15 cellular contexts compared by ENCODE assay signal in genomic region chr12:3683670-3684069, GRCh38.
DNase-seq lines count a peak whose midpoint lies in the region; TF ChIP-seq lines count a peak whose summit lies in the region.
"Had no signal": no experiment of that assay in that cellular context is flagged by ENCODE, and none has a peak within 500 bp of the region (broad histone marks: within the 10 kb centered on the region; RNA-seq: fewer than 3 reads in every experiment).

No MANE protein-coding gene starts in this region.

- intact Hi-C loops in PC-9 (cut with micrococcal nuclease; ENCODE audit: unreplicated experiment) = no loop called here

- no peak overlapping the region for H3K9ac ChIP-seq in neural progenitor cell

- no peak overlapping the region for H3K4me3 Mint-ChIP-seq in neural progenitor cell

- no peak for TF ChIP-seq POLR2A in erythroblast (IDR thresholded peaks at IDR 0.05; ENCODE audit: low read length)

- CTCF ChIA-PET in PC-9 (lab: Charles Lee) = no interaction called here

- BruUV-seq in PC-9 (replicated peaks; lab: Mats Ljungman, UMichigan) = no TSS peak

- H3K4me3 ChIP-seq in neural progenitor cell = no peak overlapping the region
- no peak overlapping the region for H3K4me3 ChIP-seq in PC-9
- H3K4me3 ChIP-seq: adrenal gland, dorsolateral prefrontal cortex, right lobe of liver had no signal

- H3K9me3 Mint-ChIP-seq in neural progenitor cell = peaks cover 8% of the 10 kb centered on the region
- H3K9me3 Mint-ChIP-seq: naive B cell had no signal

- H3K79me2 ChIP-seq in neural progenitor cell (ENCODE audit: low read depth) (no peaks in the 10 kb centered on the region), PC-9 (ENCODE audit: low read depth) (no peaks in the 10 kb centered on the region)

- peak; percentile 2 for DNase-seq in DMS 273 (lab: John Stamatoyannopoulos, UW; ENCODE audit: unreplicated experiment)
- DNase-seq in DMS 273 treated with DMSO at 0.1 percent for 48 hours (lab: John Stamatoyannopoulos, UW) = no peak
- peak; percentile 21 for DNase-seq in M059J (ENCODE audit: low read depth)
- DNase-seq in erythroblast (lab: John Stamatoyannopoulos, UW) = peak; percentile 83 to 93
- DNase-seq in neural progenitor cell (ENCODE audit: low spot score) = no peak
- DNase-seq in SIG-M5 (lab: John Stamatoyannopoulos, UW) = no peak
- no peak for DNase-seq in PC-9
- DNase-seq in NCI-H510A treated with DMSO at 0.1 percent for 48 hours (lab: John Stamatoyannopoulos, UW) = no peak
- DNase-seq: adrenal gland, COR-L47, dorsolateral prefrontal cortex, naive B cell, NCI-H446 treated with DMSO at 0.1 percent for 48 hours, right lobe of liver had no signal

- no peaks in the 10 kb centered on the region for H3F3A ChIP-seq in neural progenitor cell (ENCODE audit: low read depth)
- no peaks in the 10 kb centered on the region for H3F3A ChIP-seq in PC-9 (ENCODE audit: insufficient read depth, low read depth)

- H3K9me3 ChIP-seq in neural progenitor cell (ENCODE audit: low read depth) (no peaks in the 10 kb centered on the region), PC-9 (ENCODE audit: insufficient read depth, low read depth) (no peaks in the 10 kb centered on the region)
- H3K9me3 ChIP-seq: adrenal gland, right lobe of liver had no signal

- no peaks in the 10 kb centered on the region for H4K20me1 ChIP-seq in neural progenitor cell (ENCODE audit: low read depth)
- no peaks in the 10 kb centered on the region for H4K20me1 ChIP-seq in PC-9 (ENCODE audit: insufficient read depth)

- H3K4me1 ChIP-seq in neural progenitor cell = peaks cover 3% of the 10 kb centered on the region
- H3K4me1 ChIP-seq in PC-9 (replicated peaks; ENCODE audit: insufficient read depth) = no peaks in the 10 kb centered on the region
- H3K4me1 ChIP-seq: adrenal gland had no signal

- no peaks in the 10 kb centered on the region for H3K27me3 ChIP-seq in neural progenitor cell
- peaks cover 73% of the 10 kb centered on the region for H3K27me3 ChIP-seq in PC-9 (ENCODE audit: insufficient read depth, low read depth)
- H3K27me3 ChIP-seq: adrenal gland, dorsolateral prefrontal cortex, right lobe of liver had no signal

- peak overlapping the region; percentile 4 for H3K27ac Mint-ChIP-seq in neural progenitor cell

- H3K4me2 ChIP-seq in neural progenitor cell = no peak overlapping the region
- no peak overlapping the region for H3K4me2 ChIP-seq in PC-9

- H3K36me3 Mint-ChIP-seq in neural progenitor cell = no peaks in the 10 kb centered on the region

- H3K36me3 ChIP-seq in neural progenitor cell (no peaks in the 10 kb centered on the region), PC-9 (ENCODE audit: low read depth) (no peaks in the 10 kb centered on the region)
- H3K36me3 ChIP-seq: adrenal gland, right lobe of liver had no signal

- H3K27me3 Mint-ChIP-seq in neural progenitor cell (ENCODE audit: insufficient read depth, low read depth) = peaks cover 2% of the 10 kb centered on the region
- H3K27me3 Mint-ChIP-seq: naive B cell had no signal

- H2AFZ ChIP-seq in neural progenitor cell (replicated peaks) (no peak overlapping the region), PC-9 (no peak overlapping the region)

- TF ChIP-seq CTCF in neural progenitor cell (IDR thresholded peaks at IDR 0.05) (no peak), PC-9 (conservative IDR thresholded peaks at IDR 0.05) (no peak)

- H3K27ac ChIP-seq in neural progenitor cell = no peak overlapping the region
- no peak overlapping the region for H3K27ac ChIP-seq in PC-9
- H3K27ac ChIP-seq: 22Rv1, adrenal gland, dorsolateral prefrontal cortex, right lobe of liver had no signal

- H3K4me1 Mint-ChIP-seq in neural progenitor cell = peaks cover 29% of the 10 kb centered on the region
- H3K4me1 Mint-ChIP-seq: naive B cell had no signal

- H3K9me2 ChIP-seq in PC-9 (ENCODE audit: insufficient read depth) = no peaks in the 10 kb centered on the region

- POLR2A ChIA-PET in PC-9 (lab: Charles Lee; ENCODE audit: unreplicated experiment) = no interaction called here

Comparison
In these comparisons a context has a peak if more than half of its experiments do, and no peak if none do; other contexts are left out.
1. DNase-seq: peak in DMS 273 (single experiment), M059J (single experiment) and erythroblast (2 of 2); none in DMS 273 treated with DMSO at 0.1 percent for 48 hours (single experiment), neural progenitor cell (single experiment), SIG-M5 (single experiment), PC-9 (0 of 2) and NCI-H510A treated with DMSO at 0.1 percent for 48 hours (single experiment).